Comparison of ENCODE assay signal across 9 cellular contexts in genomic region chr3:170355738-170356595, GRCh38. TPM values are rescaled to one million over a fixed set of nuclear protein-coding genes. Genes with fewer than 3 reads are reported as not detected.
DNase-seq lines count a peak whose midpoint lies in the region; ATAC-seq, FAIRE-seq and TF ChIP-seq lines count a peak whose summit lies in the region.
"Had no signal": no experiment of that assay in that cellular context is flagged by ENCODE, and none has a peak within 500 bp of the region (broad histone marks: within the 10 kb centered on the region; RNA-seq: fewer than 3 reads in every experiment).

No MANE protein-coding gene starts in this region.

- H3F3A ChIP-seq in PC-3 (ENCODE audit: low read length, unreplicated experiment): no peaks in the 10 kb centered on the region

- H3K9ac ChIP-seq in PC-3 (ENCODE audit: low read length) (peak overlapping the region; percentile 66), HepG2 (ENCODE audit: insufficient read depth, low read depth, low read length) (peak overlapping the region; percentile 87), stomach smooth muscle (ENCODE audit: low read length in 2 of 2) (peak overlapping the region; percentile 81 to 86)

- TF ChIP-seq EP300 in HepG2 (IDR thresholded peaks at IDR 0.05; ENCODE audit: low read depth in 2 of 2, low read length in 2 of 2) (no peak), HepG2 (CRISPR knock-in tag; IDR thresholded peaks at IDR 0.05; ENCODE audit: borderline replicate concordance) (no peak)

- WGBS in HepG2 (ENCODE audit: low lambda C conversion rate): 2% methylated on average over 22 of the region's 22 CpGs

- POLR2A ChIA-PET in PC-3 (lab: Charles Lee; ENCODE audit: unreplicated experiment): interaction anchor here (0.7 kb wide), 1 partner anchor 113 kb away, joined by 20 read pairs; no protein-coding TSS in a partner anchor
- POLR2A ChIA-PET in HepG2 (lab: Yijun Ruan, JAX): interaction anchor here (0.8 to 2.1 kb wide), 10 partner anchors 15 to 1485 kb away, joined by 3 to 8 read pairs (median 4); no protein-coding TSS in a partner anchor

- H3K4me2 ChIP-seq in PC-3 (ENCODE audit: low read length) (peak overlapping the region; percentile 96), HepG2 (ENCODE audit: low read depth, low read length) (peak overlapping the region; percentile 89)

- TF ChIP-seq RAD21 in HepG2 (CRISPR knock-in tag; IDR thresholded peaks at IDR 0.05): no peak

- H3K36me3 ChIP-seq in PC-3 (ENCODE audit: low read depth, low read length) (peaks cover 7% of the 10 kb centered on the region), HepG2 (replicated peaks in 1 of 2; ENCODE audit: control insufficient read depth in 1 of 2, insufficient read depth in 2 of 2, low read length in 2 of 2) (peaks cover 0 to 2% of the 10 kb centered on the region in 2 experiments; a peak in 1 of 5 replicates), stomach smooth muscle (ENCODE audit: control insufficient read depth in 2 of 2, insufficient read depth in 2 of 2, low read length in 2 of 2) (peaks cover 2 to 4% of the 10 kb centered on the region in 2 donors)

- H2AFZ ChIP-seq in PC-3 (ENCODE audit: low read length) (peak overlapping the region; percentile 84), HepG2 (ENCODE audit: low read length) (peak overlapping the region; percentile 43)

- no peaks in the 10 kb centered on the region for H3K9me2 ChIP-seq in PC-3 (replicated peaks; ENCODE audit: low read length)

- H3K27ac ChIP-seq in PC-3 (ENCODE audit: low read length): peak overlapping the region; percentile 65
- H3K27ac ChIP-seq in HepG2 (ENCODE audit: extremely low read length, insufficient read depth, low read length): peak overlapping the region; percentile 94
- H3K27ac ChIP-seq in stomach smooth muscle (ENCODE audit: low read length): peak overlapping the region; percentile 93

- H3K4me3 ChIP-seq in PC-3 (ENCODE audit: low read length): peak overlapping the region; percentile 72
- H3K4me3 ChIP-seq in HepG2 (replicated peaks in 1 of 3; ENCODE audit: insufficient read depth in 1 of 3, low read depth in 2 of 3, low read length in 3 of 3): peak overlapping the region; percentile 68 to 75 (median 72)
- H3K4me3 ChIP-seq in stomach smooth muscle (ENCODE audit: low read length in 2 of 2): peak overlapping the region; percentile 69 to 74

- H3K27me3 ChIP-seq in PC-3 (ENCODE audit: low read length) (no peaks in the 10 kb centered on the region), HepG2 (ENCODE audit: control insufficient read depth in 1 of 2, insufficient read depth in 2 of 2, low read length in 2 of 2) (no peaks in the 10 kb centered on the region; a peak in 2 of 5 replicates), stomach smooth muscle (ENCODE audit: control insufficient read depth in 1 of 2, insufficient read depth in 2 of 2, low read length in 2 of 2) (no peaks in the 10 kb centered on the region)

- H3K9me3 ChIP-seq in PC-3 (ENCODE audit: low read length) (no peaks in the 10 kb centered on the region), HepG2 (ENCODE audit: low read length) (no peaks in the 10 kb centered on the region), stomach smooth muscle (ENCODE audit: control insufficient read depth in 2 of 2, low read length in 2 of 2) (no peaks in the 10 kb centered on the region)

- BruUV-seq in PC-3 (replicated peaks; lab: Mats Ljungman, UMichigan) (TSS peak; percentile 98), HepG2 (replicated peaks; lab: Mats Ljungman, UMichigan) (TSS peak; percentile 98)

- FAIRE-seq in HepG2 (lab: Jason Lieb, UNC): no peak
- FAIRE-seq: endometrium had no signal

- ATAC-seq in GM19463 (IDR thresholded peaks at IDR 0.05; ENCODE audit: unreplicated experiment): peak; percentile 14
- ATAC-seq in HG03521 (IDR thresholded peaks at IDR 0.05; ENCODE audit: unreplicated experiment): peak; percentile 4
- no peak for ATAC-seq in PC-3
- peak; percentile 1; the same call in 2 of the 3 replicates for ATAC-seq in HepG2

- peak in 1 of 2 experiments; percentile 8; a peak in 1 of 4 replicates for TF ChIP-seq POLR2A in HepG2 (IDR thresholded peaks at IDR 0.05; ENCODE audit: insufficient read depth in 1 of 2, low read depth in 2 of 2, low read length in 2 of 2)

- H3K4me1 ChIP-seq in PC-3 (ENCODE audit: insufficient read depth, low read length): peaks cover 29% of the 10 kb centered on the region
- peaks cover 57% of the 10 kb centered on the region for H3K4me1 ChIP-seq in HepG2 (ENCODE audit: insufficient read depth, low read length)
- H3K4me1 ChIP-seq in stomach smooth muscle (ENCODE audit: control insufficient read depth, insufficient read depth, low read length): peaks cover 6% of the 10 kb centered on the region

- DNase-seq in DMS 273 treated with DMSO at 0.1 percent for 48 hours (lab: John Stamatoyannopoulos, UW): peak; percentile 94
- DNase-seq in PC-3: no peak
- peak; percentile 75 for DNase-seq in cerebellar cortex (ENCODE audit: low spot score)
- DNase-seq in HepG2 (ENCODE audit: low spot score): no peak
- DNase-seq in COLO829 (ENCODE audit: low spot score): no peak

- intact Hi-C loops in PC-3 (cut with micrococcal nuclease) (loop anchor here (1.0 kb wide), 1 partner anchor 46 kb away; no protein-coding TSS in a partner anchor), HepG2 (cut with micrococcal nuclease; ENCODE audit: unreplicated experiment) (loop anchor here (1.0 to 2.0 kb wide), 3 partner anchors 25 to 175 kb away; partner anchors contain the start of gene PHC3)

- TF ChIP-seq CTCF in PC-3 (conservative IDR thresholded peaks at IDR 0.05; ENCODE audit: low read depth, low read length) (no peak), HepG2 (CRISPR knock-in tag; IDR thresholded peaks at IDR 0.05) (no peak)

- peaks cover 34% of the 10 kb centered on the region for H3K79me2 ChIP-seq in PC-3 (ENCODE audit: low read length)
- H3K79me2 ChIP-seq in HepG2 (ENCODE audit: insufficient read depth, low read length): peaks cover 9% of the 10 kb centered on the region

- CTCF ChIA-PET in PC-3 (lab: Charles Lee) (interaction anchor here (1.1 to 1.9 kb wide), 3 partner anchors 13 to 456 kb away, joined by 4 to 7 read pairs (median 5); no protein-coding TSS in a partner anchor), HepG2 (lab: Yijun Ruan, JAX; ENCODE audit: low intra/inter-chr PET ratio, low total read pairs) (no interaction called here)

- H4K20me1 ChIP-seq in PC-3 (ENCODE audit: low read length): no peaks in the 10 kb centered on the region
- H4K20me1 ChIP-seq in HepG2 (ENCODE audit: insufficient read depth, low read length): no peaks in the 10 kb centered on the region

- in situ Hi-C loops in HepG2 (cut with HindIII; ENCODE audit: extremely low pct_ligation_motif_present, low pct_unique_long_range_greater_than_20kb): no loop called here

TF ChIP-seq in HepG2, 621 proteins besides CTCF, POLR2A, EP300 and RAD21 (continues in another document):
- no peak for TF ChIP-seq GLI4 (CRISPR knock-in tag; IDR thresholded peaks at IDR 0.05; ENCODE audit: borderline replicate concordance)
- no peak for TF ChIP-seq ZNF883 (CRISPR knock-in tag; IDR thresholded peaks at IDR 0.05; ENCODE audit: not compliant biosample characterization)
- no peak for TF ChIP-seq ZNF598 (CRISPR knock-in tag; IDR thresholded peaks at IDR 0.05; ENCODE audit: borderline replicate concordance)
- TF ChIP-seq KMT2B (CRISPR knock-in tag; IDR thresholded peaks at IDR 0.05): 0 out of 2 replicates have a peak, but pooled peaks have one; percentile 4
- no peak for TF ChIP-seq FOXJ3 (CRISPR knock-in tag; IDR thresholded peaks at IDR 0.05; ENCODE audit: borderline replicate concordance)
- no peak for TF ChIP-seq RAD51 (IDR thresholded peaks at IDR 0.05; ENCODE audit: borderline replicate concordance)
- peak; percentile 17; the same call in 1 of the 2 replicates for TF ChIP-seq ZFY (CRISPR knock-in tag; IDR thresholded peaks at IDR 0.05)
- no peak for TF ChIP-seq KLF16 (CRISPR knock-in tag; IDR thresholded peaks at IDR 0.05)
- no peak for TF ChIP-seq KDM6A (CRISPR knock-in tag; IDR thresholded peaks at IDR 0.05; ENCODE audit: low read depth)
- TF ChIP-seq CEBPG (CRISPR knock-in tag; IDR thresholded peaks at IDR 0.05): 0 out of 2 replicates have a peak, but pooled peaks have one; percentile 8
- no peak for TF ChIP-seq ZNF513 (CRISPR knock-in tag; conservative IDR thresholded peaks at IDR 0.05)

RNA-seq across cellular contexts. Expression of gene SKIL, which starts 1.5 kb away (rescaled TPM):
- total RNA-seq in PC-3 (2014; rRNA removed) (15.6 and 35.0 TPM in 2 replicates), HepG2 (2016; rRNA removed; fragmentation: Illumina TruSeq; extraction: Trizol) (20.7 and 29.8 TPM in 2 replicates)
- 16.8 and 18.2 TPM in 2 replicates for total RNA-seq in HepG2 (2016; cell fraction: cytosol; rRNA removed; fragmentation: Illumina TruSeq; extraction: Trizol; ENCODE audit: low read depth)
- total RNA-seq in HepG2 (2016; cell fraction: insoluble cytoplasmic fraction; rRNA removed; fragmentation: Illumina TruSeq; extraction: Trizol): 19.7 and 32.1 TPM in 2 replicates
- 25.3 and 31.7 TPM in 2 replicates for total RNA-seq in HepG2 (2016; cell fraction: membrane; rRNA removed; fragmentation: Illumina TruSeq; extraction: Trizol)
- total RNA-seq in HepG2 (2016; cell fraction: nucleus; rRNA removed; fragmentation: Illumina TruSeq; extraction: Trizol): 18.0 and 20.9 TPM in 2 replicates
- polyA plus RNA-seq in HepG2 (2011; rRNA removed): 5.2 and 5.3 TPM in 2 replicates
- 2.2 and 3.1 TPM in 2 replicates for polyA plus RNA-seq in HepG2 (2011; cell fraction: cytosol; rRNA removed)
- polyA plus RNA-seq in HepG2 (2011; cell fraction: nucleus; rRNA removed): 4.5 and 4.9 TPM in 2 replicates
- polyA plus RNA-seq in HepG2 (2012): 6.4 and 8.7 TPM in 2 replicates
- polyA plus RNA-seq in HepG2 (2016; cell fraction: cytosol; fragmentation: Illumina TruSeq; extraction: Trizol; ENCODE audit: low read depth): 1.0 and 1.7 TPM in 2 replicates
- 10.5 TPM in 2 replicates for polyA plus RNA-seq in HepG2 (2016; cell fraction: insoluble cytoplasmic fraction; fragmentation: Illumina TruSeq; extraction: Trizol; ENCODE audit: low read depth)
- 1.8 and 2.3 TPM in 2 replicates for polyA plus RNA-seq in HepG2 (2016; cell fraction: membrane; fragmentation: Illumina TruSeq; extraction: Trizol; ENCODE audit: low read depth)
- polyA plus RNA-seq in HepG2 (2016; cell fraction: nucleus; fragmentation: Illumina TruSeq; extraction: Trizol; ENCODE audit: insufficient read depth, low read depth): 15.1 and 17.1 TPM in 2 replicates
- polyA minus RNA-seq in HepG2 (2011; rRNA and poly(A)+ RNA removed; ENCODE audit: low replicate concordance): 16.1 and 55.5 TPM in 2 replicates
- 20.8 TPM in 2 replicates for polyA minus RNA-seq in HepG2 (2011; cell fraction: cytosol; rRNA and poly(A)+ RNA removed)
- 19.6 and 20.1 TPM in 2 replicates for polyA minus RNA-seq in HepG2 (2011; cell fraction: nucleus; rRNA and poly(A)+ RNA removed)

Comparison
In these comparisons a context has a peak if more than half of its experiments do, and no peak if none do; other contexts are left out.
1. DNase-seq: peak in DMS 273 treated with DMSO at 0.1 percent for 48 hours (single experiment) and cerebellar cortex (single experiment); none in PC-3 (single experiment), HepG2 (single experiment) and COLO829 (single experiment).
2. Peak in every context shown above with its lines, with median percentiles within 50 percentile points of each other: H3K27ac ChIP-seq, H3K4me3 ChIP-seq and H3K9ac ChIP-seq.